10 cellular contexts compared by ENCODE assay signal in the genomic region with DNA sequence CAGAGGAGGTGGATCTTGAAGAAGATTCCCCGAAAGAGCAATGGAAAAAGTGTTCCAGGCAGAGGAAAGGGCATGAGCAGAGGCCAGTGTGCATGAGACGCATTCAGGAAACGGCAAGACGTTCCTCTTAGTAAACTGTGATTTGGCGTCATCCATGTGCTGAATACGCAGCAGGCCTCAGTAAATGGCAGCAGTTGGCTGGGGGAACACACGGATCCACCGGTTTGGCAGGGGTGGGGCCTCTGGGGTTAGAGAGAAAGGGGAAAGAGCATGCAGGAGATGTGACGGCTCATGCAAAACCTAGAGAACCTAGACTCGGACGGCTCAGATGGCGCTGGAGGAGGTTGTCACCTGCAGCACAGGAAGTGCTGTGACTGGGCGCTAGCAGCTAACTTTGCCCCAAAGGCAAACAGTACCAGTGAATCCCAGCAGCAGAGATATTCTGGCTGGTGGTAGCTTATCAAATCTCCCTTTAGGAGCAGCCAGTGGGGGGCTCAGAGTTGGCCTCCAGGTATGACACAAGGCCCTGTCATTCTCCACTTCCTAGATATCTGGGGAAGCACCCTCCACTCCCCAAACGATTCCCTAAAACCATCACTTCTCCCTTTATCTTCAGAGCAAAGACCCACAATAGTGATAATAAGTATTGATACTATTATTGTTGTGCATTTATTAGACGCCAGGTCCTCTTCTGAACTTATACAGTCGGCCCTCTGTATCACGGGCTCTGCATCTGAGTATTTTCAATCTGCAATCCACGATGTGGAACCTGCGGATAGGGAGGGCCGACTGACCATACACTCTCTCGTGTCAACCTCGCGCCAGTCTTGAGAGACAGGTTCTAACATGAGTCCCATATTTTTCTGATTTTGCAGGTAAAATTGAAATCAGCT. TPM values are rescaled to one million over a fixed set of nuclear protein-coding genes. Genes with fewer than 3 reads are reported as not detected.
DNase-seq lines count a peak whose midpoint lies in the region; ATAC-seq and TF ChIP-seq lines count a peak whose summit lies in the region.
"Had no signal": no experiment of that assay in that cellular context is flagged by ENCODE, and none has a peak within 500 bp of the region (broad histone marks: within the 10 kb centered on the region; RNA-seq: fewer than 3 reads in every experiment).

No MANE protein-coding gene starts in this region.

- H3K9me2 ChIP-seq in Loucy (replicated peaks; ENCODE audit: low read depth, low read length): no peaks in the 10 kb centered on the region

- no peaks in the 10 kb centered on the region for H3F3A ChIP-seq in Loucy (ENCODE audit: low read depth)

- peaks cover 100% of the 10 kb centered on the region for H3K79me2 ChIP-seq in Loucy (ENCODE audit: insufficient read depth, low read length)

- no peak overlapping the region for H2AFZ ChIP-seq in Loucy (ENCODE audit: low read length)

- DNase-seq in CD1c-positive myeloid dendritic cell (ENCODE audit: extremely low spot score) (peak; percentile 67), memory B cell (ENCODE audit: low spot score in 2 of 2) (peak in 1 of 2 donors; percentile 79), H4 (ENCODE audit: low spot score) (no peak), HT-29 (ENCODE audit: low spot score) (no peak), AML-193 (lab: John Stamatoyannopoulos, UW) (no peak), dermis blood vessel endothelial cell (no peak)
- DNase-seq in activated T-cell treated with anti-CD3 and anti-CD28 coated beads, Interleukin-2, amount 50 U/mL, for 48 hours: peak; percentile 68 to 75
- DNase-seq: BE2C had no signal

- TF ChIP-seq CTCF in Loucy (conservative IDR thresholded peaks at IDR 0.05; ENCODE audit: low read length): no peak

- peak overlapping the region; percentile 76 for H3K4me3 Mint-ChIP-seq in memory B cell

- H3K4me1 Mint-ChIP-seq in memory B cell: peaks cover 81% of the 10 kb centered on the region

- no peaks in the 10 kb centered on the region for H3K9me3 ChIP-seq in Loucy (ENCODE audit: insufficient read depth, low read depth, low read length)
- H3K9me3 ChIP-seq: BE2C had no signal

- H3K27me3 Mint-ChIP-seq in memory B cell: no peaks in the 10 kb centered on the region

- H3K4me1 ChIP-seq in Loucy (ENCODE audit: insufficient read depth, low read length, poor library complexity, severe bottlenecking): peaks cover 92% of the 10 kb centered on the region
- H3K4me1 ChIP-seq: BE2C had no signal

- peak overlapping the region; percentile 60 for H3K9ac ChIP-seq in Loucy (ENCODE audit: low read depth, low read length, poor library complexity, severe bottlenecking)

- no peaks in the 10 kb centered on the region for H3K9me3 Mint-ChIP-seq in memory B cell

- peak; percentile 48 for ATAC-seq in memory B cell (ENCODE audit: low read depth)

- peaks cover 20% of the 10 kb centered on the region; the same call in 1 of the 2 replicates for H3K36me3 ChIP-seq in Loucy (ENCODE audit: insufficient read depth, low read length)
- H3K36me3 ChIP-seq: BE2C had no signal

- H3K4me2 ChIP-seq in Loucy (ENCODE audit: low read depth, low read length, poor library complexity, severe bottlenecking): peak overlapping the region; percentile 100

- peaks cover 98% of the 10 kb centered on the region for H4K20me1 ChIP-seq in Loucy (ENCODE audit: insufficient read depth, low read length, poor library complexity, severe bottlenecking)

- peaks cover 32% of the 10 kb centered on the region for H3K36me3 Mint-ChIP-seq in memory B cell

- H3K27me3 ChIP-seq in Loucy (ENCODE audit: insufficient read depth, low read length, poor library complexity, severe bottlenecking): no peaks in the 10 kb centered on the region
- H3K27me3 ChIP-seq: BE2C had no signal

- H3K27ac Mint-ChIP-seq in memory B cell: peak overlapping the region; percentile 97

- H3K4me3 ChIP-seq in Loucy (ENCODE audit: low read length, poor library complexity, severe bottlenecking): peak overlapping the region; percentile 45

RNA-seq across cellular contexts. Expression of a gene that starts 7.6 kb away (rescaled TPM):
- 0.10 TPM in 1 of 2 replicates, not detected in the other for total RNA-seq in H4 (2014; rRNA removed; shearing (Covaris generic))
- 0.08 TPM in 1 of 2 replicates, not detected in the other for total RNA-seq in HT-29 (2014; rRNA removed; shearing (Covaris generic))
- total RNA-seq in dermis blood vessel endothelial cell: 23.1 and 39.9 TPM in 2 replicates

RNA-seq across cellular contexts. Expression of a gene that starts 26.6 kb away (rescaled TPM):
- total RNA-seq in H4 (2014; rRNA removed; shearing (Covaris generic)): 0.06 and 0.51 TPM in 2 replicates
- total RNA-seq in HT-29 (2014; rRNA removed; shearing (Covaris generic)): not detected in 2 replicates
- total RNA-seq in dermis blood vessel endothelial cell: 0.17 TPM in 1 of 2 replicates, not detected in the other
- total RNA-seq: cardiac septum had no signal

Comparison
In these comparisons a context has a peak if more than half of its experiments do, and no peak if none do; other contexts are left out.
1. DNase-seq: peak in CD1c-positive myeloid dendritic cell (single experiment) and activated T-cell treated with anti-CD3 and anti-CD28 coated beads, Interleukin-2, amount 50 U/mL, for 48 hours (2 of 2); none in H4 (single experiment), HT-29 (single experiment), AML-193 (0 of 2) and dermis blood vessel endothelial cell (single experiment).
2. RNA of a gene that starts 7.6 kb away (total RNA-seq): 23.1 to 39.9 TPM in dermis blood vessel endothelial cell; 0.10 TPM in H4 and 0.08 TPM in HT-29; every median in the first group is over 10 times any median in the second.